1 cellular context compared by ENCODE assay signal in genomic region chr3:115708540-115708939, GRCh38.
TF ChIP-seq lines count a peak whose summit lies in the region.

No MANE protein-coding gene starts in this region.

TF ChIP-seq in GM23338, 12 proteins besides CTCF, POLR2A, EP300 and RAD21 (continued from another document):
- TF ChIP-seq REST (IDR thresholded peaks at IDR 0.05; ENCODE audit: unreplicated experiment) (no peak), EZH2phosphoT487 (IDR thresholded peaks at IDR 0.05; ENCODE audit: unreplicated experiment) (no peak), EZH2 (IDR thresholded peaks at IDR 0.05; ENCODE audit: low read depth, unreplicated experiment) (no peak), ZNF462 (CRISPR knock-in tag; IDR thresholded peaks at IDR 0.05) (no peak), ZNF114 (CRISPR knock-in tag; IDR thresholded peaks at IDR 0.05) (no peak), ETS1 (IDR thresholded peaks at IDR 0.05) (no peak), CREB1 (CRISPR knock-in tag; IDR thresholded peaks at IDR 0.05; ENCODE audit: low read depth) (no peak)
TF ChIP-seq in GM23338: peak in this region for 0.
